ENCODE assay signal across 9 cellular contexts in genomic region chr3:16467368-16467767, GRCh38. TPM values are rescaled to one million over a fixed set of nuclear protein-coding genes. Genes with fewer than 3 reads are reported as not detected.
DNase-seq lines count a peak whose midpoint lies in the region; ATAC-seq and TF ChIP-seq lines count a peak whose summit lies in the region.
"Had no signal": no experiment of that assay in that cellular context is flagged by ENCODE, and none has a peak within 500 bp of the region (broad histone marks: within the 10 kb centered on the region; RNA-seq: fewer than 3 reads in every experiment).

No MANE protein-coding gene starts in this region.

- peaks cover 0 to 11% of the 10 kb centered on the region in 2 donors for H3K9me3 ChIP-seq in left lung

- H3K36me3 Mint-ChIP-seq in T-cell: peaks cover 52% of the 10 kb centered on the region
- H3K36me3 Mint-ChIP-seq in glutamatergic neuron (ENCODE audit: unreplicated experiment): peaks cover 11% of the 10 kb centered on the region

- no peaks in the 10 kb centered on the region for H3K27me3 Mint-ChIP-seq in T-cell
- peaks cover 2% of the 10 kb centered on the region for H3K27me3 Mint-ChIP-seq in glutamatergic neuron (ENCODE audit: unreplicated experiment)

- H3K4me1 Mint-ChIP-seq in T-cell (peaks cover 66 to 73% (median 69%) of the 10 kb centered on the region in 3 donors), glutamatergic neuron (ENCODE audit: low read depth, unreplicated experiment) (peaks cover 7% of the 10 kb centered on the region)

- H3K27ac Mint-ChIP-seq in T-cell (peak overlapping the region; percentile 63 to 88), glutamatergic neuron (ENCODE audit: unreplicated experiment) (no peak overlapping the region)

- TF ChIP-seq CTCF in GM10248 (IDR thresholded peaks at IDR 0.05; ENCODE audit: control extremely low read depth, extremely low read depth, low read depth, missing control alignments) (no peak), left lung (IDR thresholded peaks at IDR 0.05) (no peak), glutamatergic neuron (IDR thresholded peaks at IDR 0.05; ENCODE audit: partially characterized antibody, unreplicated experiment) (no peak)

- POLR2A ChIA-PET in GM10248 (lab: Yijun Ruan, JAX): no interaction called here
- POLR2A ChIA-PET in T-cell (lab: Charles Lee): no interaction called here

- ATAC-seq in GM21529 (IDR thresholded peaks at IDR 0.05; ENCODE audit: unreplicated experiment): peak; percentile 86
- peak in 1 of 4 experiments; percentile 74 for ATAC-seq in T-cell (replicated peaks in 1 of 4)
- ATAC-seq in left lung: peak; percentile 28

- no peak overlapping the region for H3K27ac ChIP-seq in left lung

- H3K36me3 ChIP-seq in left lung: peaks cover 0 to 11% of the 10 kb centered on the region in 2 donors

- intact Hi-C loops in left lung (cut with DNase I): no loop called here

- CTCF ChIA-PET in GM10248 (lab: Yijun Ruan, JAX) (interaction anchor here (0.9 to 6.7 kb wide), 3 partner anchors 9 to 195 kb away, joined by 3 to 33 read pairs (median 5); no protein-coding TSS in a partner anchor), T-cell (lab: Charles Lee) (interaction anchor here in 1 of 2 donors (0.5 kb wide), 1 partner anchor 196 kb away, joined by 3 read pairs; no protein-coding TSS in a partner anchor)

- H3K4me3 Mint-ChIP-seq in T-cell (peak overlapping the region in 2 of 3 donors; percentile 60), glutamatergic neuron (ENCODE audit: unreplicated experiment) (no peak overlapping the region)

- no peaks in the 10 kb centered on the region for H3K27me3 ChIP-seq in left lung

- peaks cover 4 to 17% of the 10 kb centered on the region in 2 donors for H3K4me1 ChIP-seq in left lung

- H3K9me3 Mint-ChIP-seq in T-cell: peaks cover 0 to 10% (median 4%) of the 10 kb centered on the region in 3 donors
- H3K9me3 Mint-ChIP-seq in glutamatergic neuron (ENCODE audit: unreplicated experiment): peaks cover 3% of the 10 kb centered on the region

- no peak overlapping the region for H3K4me3 ChIP-seq in left lung

- DNase-seq in GM10248 (ENCODE audit: extremely low spot score) (peak; percentile 67), T-cell (peak in 30 of 34 experiments; percentile 42 to 76 (median 57)), left lung (no peak), 8988T (no peak), D341Med (ENCODE audit: low spot score) (no peak), glutamatergic neuron (no peak), EL (no peak)
- DNase-seq: GF-D8 had no signal

RNA-seq across cellular contexts. Expression of gene RFTN1, which starts 46.1 kb away (rescaled TPM):
- total RNA-seq in T-cell (10 to 100 TPM; 55.5 to 73.4 (median 70.7) TPM), left lung (10 to 100 TPM; 47.2 to 85.1 TPM), glutamatergic neuron (ENCODE audit: unreplicated experiment) (6.4 TPM)

Comparison
In these comparisons a context has a peak if more than half of its experiments do, and no peak if none do; other contexts are left out.
1. DNase-seq: peak in GM10248 (single experiment) and T-cell (30 of 34); none in left lung (0 of 2), 8988T (single experiment), D341Med (single experiment), glutamatergic neuron (single experiment) and EL (single experiment).